In genomic region chr13:26899153-26899552, GRCh38 we compare ENCODE assay signal across 20 cellular contexts.
DNase-seq lines count a peak whose midpoint lies in the region; ATAC-seq, FAIRE-seq and TF ChIP-seq lines count a peak whose summit lies in the region.
"Had no signal": no experiment of that assay in that cellular context is flagged by ENCODE, and none has a peak within 500 bp of the region (broad histone marks: within the 10 kb centered on the region; RNA-seq: fewer than 3 reads in every experiment).

No MANE protein-coding gene starts in this region.

- BruUV-seq in HepG2 (replicated peaks; lab: Mats Ljungman, UMichigan): no TSS peak

- H3K4me1 ChIP-seq in HepG2 (ENCODE audit: insufficient read depth, low read length): peaks cover 20% of the 10 kb centered on the region; the same call in 1 of the 2 replicates
- no peaks in the 10 kb centered on the region for H3K4me1 ChIP-seq in right lobe of liver
- H3K4me1 ChIP-seq in SK-N-SH (ENCODE audit: control insufficient read depth in 1 of 2, insufficient read depth in 2 of 2, low read depth in 1 of 2, low read length in 1 of 2): peaks cover 0 to 27% of the 10 kb centered on the region in 2 experiments; a peak in 1 of 4 replicates
- no peaks in the 10 kb centered on the region for H3K4me1 ChIP-seq in sigmoid colon
- H3K4me1 ChIP-seq: BE2C had no signal

- POLR2A ChIA-PET in HepG2 (lab: Yijun Ruan, JAX) (no interaction called here), SK-N-SH (lab: Yijun Ruan, JAX) (interaction anchor here (0.9 kb wide), 1 partner anchor 50 kb away, joined by 3 read pairs; no protein-coding TSS in a partner anchor)

- H3K4me3 ChIP-seq in HepG2 (replicated peaks in 1 of 3; ENCODE audit: insufficient read depth in 1 of 3, low read depth in 2 of 3, low read length in 3 of 3) (no peak overlapping the region), right lobe of liver (no peak overlapping the region), SK-N-SH (ENCODE audit: low read depth in 2 of 2, low read length in 1 of 2) (no peak overlapping the region), sigmoid colon (no peak overlapping the region)
- H3K4me3 ChIP-seq: BLaER1 treated with 17β-estradiol and CSF1 and Interleukin-3, amounts not matched to agents 10 nM and 100 nM; GM23338 had no signal

- H3K79me2 ChIP-seq in HepG2 (ENCODE audit: insufficient read depth, low read length) (no peaks in the 10 kb centered on the region), SK-N-SH (ENCODE audit: insufficient read depth) (no peaks in the 10 kb centered on the region)

- DNase-seq in HepG2 (ENCODE audit: low spot score): no peak
- DNase-seq in right lobe of liver: no peak
- peak; percentile 60 for DNase-seq in SK-N-SH
- DNase-seq in islet precursor cell: peak; percentile 12
- DNase-seq in sigmoid colon: peak; percentile 5
- DNase-seq in globus pallidus (ENCODE audit: low spot score): no peak
- DNase-seq: BE2C; Calu3; CD4-positive, alpha-beta memory T cell; COR-L47; DND-41; H9 had no signal

- in situ Hi-C loops in HepG2 (cut with HindIII; ENCODE audit: extremely low pct_ligation_motif_present, low pct_unique_long_range_greater_than_20kb): no loop called here

- TF ChIP-seq EP300 in HepG2 (IDR thresholded peaks at IDR 0.05; ENCODE audit: low read depth in 2 of 2, low read length in 2 of 2): no peak
- no peak for TF ChIP-seq EP300 in HepG2 (CRISPR knock-in tag; IDR thresholded peaks at IDR 0.05; ENCODE audit: borderline replicate concordance)
- TF ChIP-seq EP300 in SK-N-SH (IDR thresholded peaks at IDR 0.05; ENCODE audit: borderline replicate concordance in 1 of 2, low read depth in 1 of 2, low read length in 1 of 2): peak in 1 of 2 experiments; percentile 49; a peak in 1 of 4 replicates
- no peak for TF ChIP-seq EP300 in sigmoid colon (IDR thresholded peaks at IDR 0.05)

- no peaks in the 10 kb centered on the region for H3F3A ChIP-seq in SK-N-SH (replicated peaks; ENCODE audit: insufficient read depth)

- H3K4me2 ChIP-seq in HepG2 (ENCODE audit: low read depth, low read length): 0 out of 2 replicates have a peak overlapping the region, but pooled peaks have one; percentile 21
- H3K4me2 ChIP-seq in SK-N-SH: no peak overlapping the region
- H3K4me2 ChIP-seq: BLaER1 treated with 17β-estradiol and CSF1 and Interleukin-3, amounts not matched to agents 10 nM and 100 nM; GM23338 had no signal

- no peaks in the 10 kb centered on the region for H3K36me3 ChIP-seq in HepG2 (replicated peaks in 1 of 2; ENCODE audit: control insufficient read depth in 1 of 2, insufficient read depth in 2 of 2, low read length in 2 of 2)
- H3K36me3 ChIP-seq in right lobe of liver: no peaks in the 10 kb centered on the region
- no peaks in the 10 kb centered on the region for H3K36me3 ChIP-seq in SK-N-SH (replicated peaks in 1 of 2; ENCODE audit: control insufficient read depth in 1 of 2, insufficient read depth in 2 of 2, low read length in 1 of 2)
- no peaks in the 10 kb centered on the region for H3K36me3 ChIP-seq in sigmoid colon
- H3K36me3 ChIP-seq: BE2C; BLaER1 treated with 17β-estradiol and CSF1 and Interleukin-3, amounts not matched to agents 10 nM and 100 nM had no signal

- CTCF ChIA-PET in HepG2 (lab: Yijun Ruan, JAX; ENCODE audit: low intra/inter-chr PET ratio, low total read pairs): no interaction called here
- CTCF ChIA-PET in SK-N-SH (lab: Yijun Ruan, JAX): interaction anchor here (0.6 to 2.2 kb wide), 8 partner anchors 10 to 1158 kb away, joined by 3 to 18 read pairs (median 4); no protein-coding TSS in a partner anchor

- TF ChIP-seq CTCF in HepG2 (CRISPR knock-in tag; IDR thresholded peaks at IDR 0.05) (no peak), right lobe of liver (IDR thresholded peaks at IDR 0.05) (no peak), SK-N-SH (IDR thresholded peaks at IDR 0.05) (no peak), sigmoid colon (IDR thresholded peaks at IDR 0.05) (no peak)

- H3K27me3 ChIP-seq in HepG2 (ENCODE audit: control insufficient read depth in 1 of 2, insufficient read depth in 2 of 2, low read length in 2 of 2) (peaks cover 0 to 40% of the 10 kb centered on the region in 2 experiments; a peak in 3 of 5 replicates), right lobe of liver (no peaks in the 10 kb centered on the region), SK-N-SH (ENCODE audit: insufficient read depth) (no peaks in the 10 kb centered on the region; the same call in 1 of the 2 replicates), sigmoid colon (peaks cover 0 to 14% (median 8%) of the 10 kb centered on the region in 3 donors)
- H3K27me3 ChIP-seq: BLaER1 treated with 17β-estradiol and CSF1 and Interleukin-3, amounts not matched to agents 10 nM and 100 nM had no signal

- H3K9me3 ChIP-seq in HepG2 (ENCODE audit: low read length) (no peaks in the 10 kb centered on the region), right lobe of liver (no peaks in the 10 kb centered on the region), SK-N-SH (no peaks in the 10 kb centered on the region), sigmoid colon (no peaks in the 10 kb centered on the region)
- H3K9me3 ChIP-seq: BE2C had no signal

- H3K9me2 ChIP-seq in SK-N-SH: no peaks in the 10 kb centered on the region

- H3K9ac ChIP-seq in HepG2 (ENCODE audit: insufficient read depth, low read depth, low read length) (no peak overlapping the region), SK-N-SH (no peak overlapping the region)
- H3K9ac ChIP-seq: BLaER1 treated with 17β-estradiol and CSF1 and Interleukin-3, amounts not matched to agents 10 nM and 100 nM had no signal

- no peak for FAIRE-seq in HepG2 (lab: Jason Lieb, UNC)
- FAIRE-seq: G401.6, GM12892, GM19239 had no signal

- WGBS in HepG2 (ENCODE audit: low lambda C conversion rate): 22% methylated on average over 4 of the region's 5 CpGs
- 52% methylated on average over 5 of the region's 5 CpGs for WGBS in right lobe of liver (ENCODE audit: insufficient coverage, low coverage, low lambda C conversion rate, missing lambda C conversion rate)
- WGBS in SK-N-SH (ENCODE audit: low lambda C conversion rate): 9% methylated on average over 5 of the region's 5 CpGs
- 64 to 83% methylated on average over 5 of the region's 5 CpGs for WGBS in sigmoid colon, 2 donors

- no peak overlapping the region for H2AFZ ChIP-seq in HepG2 (ENCODE audit: low read length)
- no peak overlapping the region for H2AFZ ChIP-seq in SK-N-SH (ENCODE audit: low read depth)
- H2AFZ ChIP-seq: GM23338 had no signal

- TF ChIP-seq POLR2A in HepG2 (IDR thresholded peaks at IDR 0.05; ENCODE audit: insufficient read depth in 1 of 2, low read depth in 2 of 2, low read length in 2 of 2) (no peak), right lobe of liver (IDR thresholded peaks at IDR 0.05) (no peak), sigmoid colon (IDR thresholded peaks at IDR 0.05) (no peak)

- ATAC-seq in HepG2: no peak
- ATAC-seq in right lobe of liver: no peak
- ATAC-seq in GM21367 (IDR thresholded peaks at IDR 0.05; ENCODE audit: unreplicated experiment): no peak
- no peak for ATAC-seq in HG03159 (IDR thresholded peaks at IDR 0.05; ENCODE audit: unreplicated experiment)
- ATAC-seq: GM23338, HCT116 had no signal

- intact Hi-C loops in HepG2 (cut with micrococcal nuclease; ENCODE audit: unreplicated experiment) (no loop called here), right lobe of liver (cut with DNase I) (no loop called here), sigmoid colon (cut with DNase I) (no loop called here)

- H3K27ac ChIP-seq in HepG2 (ENCODE audit: extremely low read length, insufficient read depth, low read length): no peak overlapping the region
- H3K27ac ChIP-seq in right lobe of liver: no peak overlapping the region
- peak overlapping the region in 1 of 2 experiments; percentile 50; a peak in 2 of 4 replicates for H3K27ac ChIP-seq in SK-N-SH (ENCODE audit: low read depth in 2 of 2, low read length in 1 of 2)
- no peak overlapping the region for H3K27ac ChIP-seq in sigmoid colon
- H3K27ac ChIP-seq: BLaER1 treated with 17β-estradiol and CSF1 and Interleukin-3, amounts not matched to agents 10 nM and 100 nM had no signal

- H4K20me1 ChIP-seq in HepG2 (ENCODE audit: insufficient read depth, low read length) (no peaks in the 10 kb centered on the region), SK-N-SH (ENCODE audit: insufficient read depth) (no peaks in the 10 kb centered on the region)
- H4K20me1 ChIP-seq: BLaER1 treated with 17β-estradiol and CSF1 and Interleukin-3, amounts not matched to agents 10 nM and 100 nM had no signal

- TF ChIP-seq RAD21 in HepG2 (CRISPR knock-in tag; IDR thresholded peaks at IDR 0.05): no peak
- TF ChIP-seq RAD21 in SK-N-SH (IDR thresholded peaks at IDR 0.05; ENCODE audit: low read length): no peak

TF ChIP-seq in HepG2, 621 proteins besides CTCF, POLR2A, EP300 and RAD21 (continues in another document):
- TF ChIP-seq HOXA9 (CRISPR knock-in tag; IDR thresholded peaks at IDR 0.05; ENCODE audit: borderline replicate concordance) (no peak), ZFAT (CRISPR knock-in tag; conservative IDR thresholded peaks at IDR 0.05) (no peak), MXI1 (IDR thresholded peaks at IDR 0.05; ENCODE audit: borderline replicate concordance, low read depth, low read length) (no peak), MYNN (CRISPR knock-in tag; IDR thresholded peaks at IDR 0.05; ENCODE audit: low read depth) (no peak)

TF ChIP-seq in SK-N-SH, 30 proteins besides CTCF, POLR2A, EP300 and RAD21:
- TF ChIP-seq RCOR1 (IDR thresholded peaks at IDR 0.05; ENCODE audit: low read length) (peak; percentile 70; the same call in 1 of the 2 replicates), YY1 (IDR thresholded peaks at IDR 0.05; ENCODE audit: low read depth) (no peak), GATA2 (CRISPR knock-in tag; IDR thresholded peaks at IDR 0.05) (peak; percentile 83)

Comparison
In these comparisons a context has a peak if more than half of its experiments do, and no peak if none do; other contexts are left out.
1. DNase-seq: peak in SK-N-SH (single experiment), islet precursor cell (single experiment) and sigmoid colon (single experiment); none in HepG2 (single experiment), right lobe of liver (0 of 3) and globus pallidus (single experiment).